Comparison of ENCODE assay signal across 9 cellular contexts in the genomic region with DNA sequence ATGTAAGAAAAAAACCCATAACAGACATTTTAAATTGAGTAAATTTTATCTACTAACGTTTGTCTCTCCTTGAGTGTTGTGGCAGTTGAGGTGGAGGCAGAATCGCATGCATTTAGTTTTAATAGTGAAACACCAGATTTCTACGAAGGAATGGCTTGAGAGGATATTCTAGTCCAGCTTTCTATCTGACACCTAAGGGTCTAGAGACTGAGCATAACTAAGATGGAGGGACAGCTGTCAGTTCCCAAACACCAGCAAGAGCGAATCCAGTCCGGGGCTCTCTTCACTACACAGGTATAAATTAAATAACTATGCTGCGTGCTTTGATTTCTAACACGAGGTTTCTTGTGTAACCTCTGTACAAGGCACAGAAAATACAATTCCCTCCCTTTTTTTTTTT. TPM values are rescaled to one million over a fixed set of nuclear protein-coding genes. Genes with fewer than 3 reads are reported as not detected.
DNase-seq lines count a peak whose midpoint lies in the region; ATAC-seq and TF ChIP-seq lines count a peak whose summit lies in the region.
"Had no signal": no experiment of that assay in that cellular context is flagged by ENCODE, and none has a peak within 500 bp of the region (broad histone marks: within the 10 kb centered on the region; RNA-seq: fewer than 3 reads in every experiment).

No MANE protein-coding gene starts in this region.

- ATAC-seq in stimulated activated naive B cell treated with anti-CD40 and anti-IgM and Interleukin-4, amounts not matched to agents 10 μg/mL and 1 μg/mL and 100 μg/mL, for 72 hours (replicated peaks): no peak
- ATAC-seq in body of pancreas: no peak

- H3K4me1 Mint-ChIP-seq in activated naive CD4-positive, alpha-beta T cell treated with anti-CD3 and anti-CD28 coated beads for 36 hours (ENCODE audit: low read depth): peaks cover 62% of the 10 kb centered on the region
- peaks cover 28 to 60% of the 10 kb centered on the region in 2 donors for H3K4me1 Mint-ChIP-seq in stimulated activated naive B cell treated with anti-CD40 and anti-IgM and Interleukin-4, amounts not matched to agents 10 μg/mL and 1 μg/mL and 100 μg/mL, for 72 hours

- H3K36me3 Mint-ChIP-seq in activated naive CD4-positive, alpha-beta T cell treated with anti-CD3 and anti-CD28 coated beads for 36 hours (ENCODE audit: low read depth): peaks cover 9% of the 10 kb centered on the region
- H3K36me3 Mint-ChIP-seq in stimulated activated naive B cell treated with anti-CD40 and anti-IgM and Interleukin-4, amounts not matched to agents 10 μg/mL and 1 μg/mL and 100 μg/mL, for 72 hours: peaks cover 14 to 23% of the 10 kb centered on the region in 2 donors

- peak overlapping the region; percentile 88 for H3K4me3 Mint-ChIP-seq in activated naive CD4-positive, alpha-beta T cell treated with anti-CD3 and anti-CD28 coated beads for 36 hours
- peak overlapping the region; percentile 89 to 92 for H3K4me3 Mint-ChIP-seq in stimulated activated naive B cell treated with anti-CD40 and anti-IgM and Interleukin-4, amounts not matched to agents 10 μg/mL and 1 μg/mL and 100 μg/mL, for 72 hours

- H3K27ac ChIP-seq in WERI-Rb-1 (peak overlapping the region; percentile 95), body of pancreas (no peak overlapping the region), stomach (peak overlapping the region in 2 of 5 donors; percentile 92 to 99)

- DNase-seq in activated naive CD4-positive, alpha-beta T cell treated with anti-CD3 and anti-CD28 coated beads for 36 hours: no peak
- no peak for DNase-seq in activated naive CD4-positive, alpha-beta T cell treated with Interleukin-2 at 50 U/mL for 16 hours
- no peak for DNase-seq in WERI-Rb-1
- DNase-seq in stimulated activated naive B cell treated with anti-CD40 and anti-IgM and Interleukin-4, amounts not matched to agents 10 μg/mL and 1 μg/mL and 100 μg/mL, for 72 hours: no peak
- DNase-seq in body of pancreas: no peak
- no peak for DNase-seq in ACHN
- no peak for DNase-seq in stomach
- DNase-seq: DMS 273 treated with DMSO at 0.1 percent for 48 hours had no signal

- H3K27me3 Mint-ChIP-seq in activated naive CD4-positive, alpha-beta T cell treated with anti-CD3 and anti-CD28 coated beads for 36 hours (ENCODE audit: low read depth): no peaks in the 10 kb centered on the region
- H3K27me3 Mint-ChIP-seq in stimulated activated naive B cell treated with anti-CD40 and anti-IgM and Interleukin-4, amounts not matched to agents 10 μg/mL and 1 μg/mL and 100 μg/mL, for 72 hours: no peaks in the 10 kb centered on the region

- TF ChIP-seq POLR2A in body of pancreas (IDR thresholded peaks at IDR 0.05): no peak
- TF ChIP-seq POLR2A in stomach (IDR thresholded peaks at IDR 0.05): no peak

- H3K4me3 ChIP-seq in WERI-Rb-1 (ENCODE audit: low read depth, low read length) (peak overlapping the region; percentile 97), iPS-15b (ENCODE audit: low read depth, low read length) (peak overlapping the region; percentile 68), body of pancreas (no peak overlapping the region), stomach (peak overlapping the region in 2 of 4 donors; percentile 79 to 81)

- in situ Hi-C loops in ACHN (cut with HindIII; ENCODE audit: low pct_ligation_motif_present, low pct_unique_long_range_greater_than_20kb, low sequenced_read_pairs): no loop called here

- H3K36me3 ChIP-seq in WERI-Rb-1 (peaks cover 13% of the 10 kb centered on the region), iPS-15b (ENCODE audit: control insufficient read depth, insufficient read depth, low read length) (no peaks in the 10 kb centered on the region), body of pancreas (replicated peaks in 1 of 2; ENCODE audit: insufficient read depth in 1 of 2, low read depth in 2 of 2) (no peaks in the 10 kb centered on the region), stomach (no peaks in the 10 kb centered on the region)

- peaks cover 6% of the 10 kb centered on the region for H3K4me1 ChIP-seq in iPS-15b (ENCODE audit: control insufficient read depth, insufficient read depth, low read length)
- H3K4me1 ChIP-seq in body of pancreas: peaks cover 60% of the 10 kb centered on the region
- peaks cover 40 to 72% (median 59%) of the 10 kb centered on the region in 4 donors for H3K4me1 ChIP-seq in stomach

- intact Hi-C loops in activated naive CD4-positive, alpha-beta T cell treated with anti-CD3 and anti-CD28 coated beads for 36 hours (cut with micrococcal nuclease): loop anchor here (2.0 to 10.0 kb wide), 3 partner anchors 16 to 1620 kb away; no protein-coding TSS in a partner anchor
- intact Hi-C loops in body of pancreas (cut with DNase I) (no loop called here), stomach (cut with DNase I; ENCODE audit: low total_unique reads) (no loop called here)

- no peaks in the 10 kb centered on the region for H3K27me3 ChIP-seq in WERI-Rb-1 (ENCODE audit: insufficient read depth, low read depth, severe bottlenecking)
- no peaks in the 10 kb centered on the region for H3K27me3 ChIP-seq in iPS-15b (ENCODE audit: control insufficient read depth, insufficient read depth, low read length)
- H3K27me3 ChIP-seq in body of pancreas: no peaks in the 10 kb centered on the region
- no peaks in the 10 kb centered on the region for H3K27me3 ChIP-seq in stomach

- H3K9ac ChIP-seq in iPS-15b (ENCODE audit: low read depth, low read length): no peak overlapping the region

- WGBS in body of pancreas, 2 donors: 61 to 63% methylated on average over 7 of the region's 7 CpGs
- WGBS in stomach, 5 donors: 65 to 72% (median 71%) methylated on average over 7 of the region's 7 CpGs

- CTCF ChIA-PET in activated naive CD4-positive, alpha-beta T cell treated with anti-CD3 and anti-CD28 coated beads for 36 hours (lab: Charles Lee): interaction anchor here (0.7 kb wide), 1 partner anchor 1254 kb away, joined by 5 read pairs; no protein-coding TSS in a partner anchor

- H3K27ac Mint-ChIP-seq in activated naive CD4-positive, alpha-beta T cell treated with anti-CD3 and anti-CD28 coated beads for 36 hours: no peak overlapping the region
- no peak overlapping the region for H3K27ac Mint-ChIP-seq in stimulated activated naive B cell treated with anti-CD40 and anti-IgM and Interleukin-4, amounts not matched to agents 10 μg/mL and 1 μg/mL and 100 μg/mL, for 72 hours

- TF ChIP-seq CTCF in WERI-Rb-1 (IDR thresholded peaks at IDR 0.05; ENCODE audit: low read depth, low read length) (no peak), body of pancreas (IDR thresholded peaks at IDR 0.05) (no peak), stomach (IDR thresholded peaks at IDR 0.05) (no peak)

- H3K9me3 Mint-ChIP-seq in activated naive CD4-positive, alpha-beta T cell treated with anti-CD3 and anti-CD28 coated beads for 36 hours: no peaks in the 10 kb centered on the region
- no peaks in the 10 kb centered on the region for H3K9me3 Mint-ChIP-seq in stimulated activated naive B cell treated with anti-CD40 and anti-IgM and Interleukin-4, amounts not matched to agents 10 μg/mL and 1 μg/mL and 100 μg/mL, for 72 hours

- H3K9me3 ChIP-seq in WERI-Rb-1 (ENCODE audit: severe bottlenecking): no peaks in the 10 kb centered on the region
- H3K9me3 ChIP-seq in iPS-15b (ENCODE audit: control insufficient read depth, insufficient read depth, low read length): no peaks in the 10 kb centered on the region
- no peaks in the 10 kb centered on the region for H3K9me3 ChIP-seq in body of pancreas
- no peaks in the 10 kb centered on the region for H3K9me3 ChIP-seq in stomach

- no peak for TF ChIP-seq EP300 in stomach (IDR thresholded peaks at IDR 0.05)

RNA-seq across cellular contexts. Expression of gene NCBP1, which starts 1.4 kb away (rescaled TPM):
- total RNA-seq in activated naive CD4-positive, alpha-beta T cell treated with anti-CD3 and anti-CD28 coated beads for 36 hours: 10 to 100 TPM; 32.4 to 33.9 TPM
- total RNA-seq in body of pancreas (10 to 100 TPM; 11.4 to 14.5 TPM), stomach (10 to 100 TPM; 15.6 to 90.4 (median 37.5) TPM)
- 1 to 10 TPM; 5.5 to 6.7 (median 6.3) TPM for polyA plus RNA-seq in stomach

RNA-seq across cellular contexts. Expression of gene TSTD2, which starts 1.9 kb away (rescaled TPM):
- total RNA-seq in activated naive CD4-positive, alpha-beta T cell treated with anti-CD3 and anti-CD28 coated beads for 36 hours: 10 to 100 TPM; 11.1 to 12.4 TPM
- total RNA-seq in body of pancreas (10 to 100 TPM; 10.9 to 16.6 TPM), stomach (10 to 100 TPM in 4 of 5 donors, 1 to 10 TPM in 1; 2.3 to 29.9 (median 25.0) TPM)
- 1 to 10 TPM; 8.3 to 9.5 (median 9.0) TPM for polyA plus RNA-seq in stomach

Comparison
In these comparisons a context has a peak if more than half of its experiments do, and no peak if none do; other contexts are left out.
1. H3K4me3 ChIP-seq: peak in WERI-Rb-1 (single experiment) and iPS-15b (single experiment); none in body of pancreas (0 of 2).